In the genomic region with DNA sequence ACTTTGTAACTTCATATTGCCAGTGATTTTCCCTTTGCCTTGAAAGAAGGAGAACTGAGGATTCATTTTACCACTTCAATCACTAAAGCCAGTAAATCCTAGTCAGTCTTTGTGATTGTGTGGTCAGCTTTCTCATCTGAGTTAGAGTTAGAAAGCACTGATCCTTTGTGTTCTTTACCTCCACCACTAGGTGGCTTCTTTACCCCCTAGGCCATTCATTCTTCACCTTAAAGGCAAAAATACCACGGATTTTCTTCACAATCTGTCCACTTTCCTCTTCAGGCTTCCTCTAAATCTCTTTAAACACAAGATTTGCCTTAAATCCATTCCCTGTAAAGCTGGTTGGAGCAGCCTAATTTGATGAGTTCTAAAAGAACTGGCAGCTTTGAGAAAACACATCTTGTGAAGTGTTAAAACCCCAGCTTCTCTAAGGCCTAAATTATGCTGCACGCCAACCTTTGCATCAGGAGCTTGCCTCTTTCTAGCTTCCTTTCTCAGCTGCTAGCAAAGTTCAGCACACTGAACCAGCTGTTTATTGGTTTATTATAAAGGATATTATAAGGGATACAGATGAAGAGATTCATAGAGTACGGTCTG, we compare ENCODE assay signal across 7 cellular contexts. TPM values are rescaled to one million over a fixed set of nuclear protein-coding genes. Genes with fewer than 3 reads are reported as not detected.
DNase-seq lines count a peak whose midpoint lies in the region; ATAC-seq, FAIRE-seq and TF ChIP-seq lines count a peak whose summit lies in the region.

No MANE protein-coding gene starts in this region.

- no peak overlapping the region for H2AFZ ChIP-seq in hepatocyte

- H3K36me3 ChIP-seq in hepatocyte (replicated peaks; ENCODE audit: insufficient read depth, low read depth) = no peaks in the 10 kb centered on the region

- FAIRE-seq in urothelium cell line (lab: Jason Lieb, UNC) = no peak

- peak; percentile 48 for TF ChIP-seq CTCF in hepatocyte (IDR thresholded peaks at IDR 0.05; ENCODE audit: poor library complexity)

- H3K27me3 ChIP-seq in hepatocyte = no peaks in the 10 kb centered on the region

- H3K4me1 ChIP-seq in hepatocyte (ENCODE audit: insufficient read depth) = no peaks in the 10 kb centered on the region

- no peaks in the 10 kb centered on the region for H3K9me3 ChIP-seq in hepatocyte (ENCODE audit: low read depth)

- no peak overlapping the region for H3K4me2 ChIP-seq in hepatocyte

- no peak overlapping the region for H3K4me3 ChIP-seq in hepatocyte

- peak; percentile 56 for DNase-seq in D341Med (ENCODE audit: low spot score)
- DNase-seq in H4 (ENCODE audit: low spot score) = peak; percentile 10
- DNase-seq in hepatocyte (ENCODE audit: low spot score) = peak; percentile 44
- peak; percentile 50 for DNase-seq in urothelium cell line (ENCODE audit: low spot score)
- no peak for DNase-seq in central memory CD4-positive, alpha-beta T cell

- ATAC-seq in SK-N-SH treated with all-trans-retinoic acid at 6 μM for 48 hours = peak; percentile 89
- ATAC-seq in HG02840 (IDR thresholded peaks at IDR 0.05; ENCODE audit: low FRiP score, unreplicated experiment) = no peak

- H3K79me2 ChIP-seq in hepatocyte = no peaks in the 10 kb centered on the region

- no peak overlapping the region for H3K27ac ChIP-seq in hepatocyte

- 73% methylated on average over 3 of the region's 3 CpGs for WGBS in hepatocyte (ENCODE audit: low lambda C conversion rate, missing lambda C conversion rate)

- no peaks in the 10 kb centered on the region for H4K20me1 ChIP-seq in hepatocyte (ENCODE audit: insufficient read depth, poor library complexity, severe bottlenecking)

- H3K9me2 ChIP-seq in hepatocyte (replicated peaks; ENCODE audit: insufficient read depth) = no peaks in the 10 kb centered on the region

TF ChIP-seq in SK-N-SH treated with all-trans-retinoic acid at 6 μM for 48 hours, 23 proteins besides CTCF, POLR2A, EP300 and RAD21:
- TF ChIP-seq ZNF70 (CRISPR knock-in tag; IDR thresholded peaks at IDR 0.05) (no peak), ARNTL (CRISPR knock-in tag; IDR thresholded peaks at IDR 0.05; ENCODE audit: borderline replicate concordance, low read depth) (no peak), ZC3H10 (CRISPR knock-in tag; IDR thresholded peaks at IDR 0.05) (no peak)

RNA-seq across cellular contexts. Expression of a gene that starts 20.4 kb away (rescaled TPM):
- 8.0 and 11.1 TPM in 2 replicates for total RNA-seq in H4 (2014; rRNA removed; shearing (Covaris generic))
- total RNA-seq in hepatocyte = 32.7 and 37.3 TPM in 2 replicates
- polyA plus RNA-seq in hepatocyte = 16.1 and 19.1 TPM in 2 replicates
